ENCODE assay signal across 1 cellular context in genomic region chr1:16920951-16921350, GRCh38.
TF ChIP-seq lines count a peak whose summit lies in the region.

No MANE protein-coding gene starts in this region.

TF ChIP-seq in neural cell, 6 proteins besides CTCF, POLR2A, EP300 and RAD21 (continued from another document):
- TF ChIP-seq, protein P1, sequence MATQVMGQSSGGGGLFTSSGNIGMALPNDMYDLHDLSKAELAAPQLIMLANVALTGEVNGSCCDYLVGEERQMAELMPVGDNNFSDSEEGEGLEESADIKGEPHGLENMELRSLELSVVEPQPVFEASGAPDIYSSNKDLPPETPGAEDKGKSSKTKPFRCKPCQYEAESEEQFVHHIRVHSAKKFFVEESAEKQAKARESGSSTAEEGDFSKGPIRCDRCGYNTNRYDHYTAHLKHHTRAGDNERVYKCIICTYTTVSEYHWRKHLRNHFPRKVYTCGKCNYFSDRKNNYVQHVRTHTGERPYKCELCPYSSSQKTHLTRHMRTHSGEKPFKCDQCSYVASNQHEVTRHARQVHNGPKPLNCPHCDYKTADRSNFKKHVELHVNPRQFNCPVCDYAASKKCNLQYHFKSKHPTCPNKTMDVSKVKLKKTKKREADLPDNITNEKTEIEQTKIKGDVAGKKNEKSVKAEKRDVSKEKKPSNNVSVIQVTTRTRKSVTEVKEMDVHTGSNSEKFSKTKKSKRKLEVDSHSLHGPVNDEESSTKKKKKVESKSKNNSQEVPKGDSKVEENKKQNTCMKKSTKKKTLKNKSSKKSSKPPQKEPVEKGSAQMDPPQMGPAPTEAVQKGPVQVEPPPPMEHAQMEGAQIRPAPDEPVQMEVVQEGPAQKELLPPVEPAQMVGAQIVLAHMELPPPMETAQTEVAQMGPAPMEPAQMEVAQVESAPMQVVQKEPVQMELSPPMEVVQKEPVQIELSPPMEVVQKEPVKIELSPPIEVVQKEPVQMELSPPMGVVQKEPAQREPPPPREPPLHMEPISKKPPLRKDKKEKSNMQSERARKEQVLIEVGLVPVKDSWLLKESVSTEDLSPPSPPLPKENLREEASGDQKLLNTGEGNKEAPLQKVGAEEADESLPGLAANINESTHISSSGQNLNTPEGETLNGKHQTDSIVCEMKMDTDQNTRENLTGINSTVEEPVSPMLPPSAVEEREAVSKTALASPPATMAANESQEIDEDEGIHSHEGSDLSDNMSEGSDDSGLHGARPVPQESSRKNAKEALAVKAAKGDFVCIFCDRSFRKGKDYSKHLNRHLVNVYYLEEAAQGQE (IDR thresholded peaks at IDR 0.05; ENCODE audit: borderline replicate concordance): no peak
- TF ChIP-seq EZH2 (IDR thresholded peaks at IDR 0.05; ENCODE audit: borderline replicate concordance, insufficient read depth, low read length, poor library complexity, severe bottlenecking): no peak
TF ChIP-seq in neural cell: peak in this region for 0.
